ENCODE assay signal across 13 cellular contexts in genomic region chr19:41545547-41545946, GRCh38. TPM values are rescaled to one million over a fixed set of nuclear protein-coding genes. Genes with fewer than 3 reads are reported as not detected.
DNase-seq lines count a peak whose midpoint lies in the region; ATAC-seq, FAIRE-seq and TF ChIP-seq lines count a peak whose summit lies in the region.
"Had no signal": no experiment of that assay in that cellular context is flagged by ENCODE, and none has a peak within 500 bp of the region (broad histone marks: within the 10 kb centered on the region; RNA-seq: fewer than 3 reads in every experiment).

No MANE protein-coding gene starts in this region.

- no TSS peak for BruUV-seq in endothelial cell of umbilical vein (replicated peaks; lab: Mats Ljungman, UMichigan)

- POLR2A ChIA-PET in endothelial cell of umbilical vein (lab: Charles Lee) = no interaction called here

- H3K27me3 ChIP-seq in heart left ventricle (peaks cover 0 to 23% (median 0%) of the 10 kb centered on the region in 9 donors), SU-DHL-6 (ENCODE audit: low read length) (no peaks in the 10 kb centered on the region), endothelial cell of umbilical vein (ENCODE audit: control insufficient read depth in 2 of 2, insufficient read depth in 2 of 2, low read length in 2 of 2) (no peaks in the 10 kb centered on the region), upper lobe of left lung (no peaks in the 10 kb centered on the region), psoas muscle (ENCODE audit: insufficient read depth in 3 of 3, low read length in 2 of 3) (peaks cover 0 to 9% (median 0%) of the 10 kb centered on the region in 3 donors)
- H3K27me3 ChIP-seq: cardiac muscle cell had no signal

- intact Hi-C loops in Right ventricle myocardium superior (cut with DNase I) (no loop called here), heart left ventricle (cut with DNase I) (loop anchor here in 2 of 10 donors (10.0 kb wide), 2 partner anchors 101 to 221 kb away; partner anchors contain the start of gene ERICH4 (in 1 of the 2)), endothelial cell of umbilical vein (cut with micrococcal nuclease) (loop anchor here (5.0 kb wide), 1 partner anchor 193 kb away; the partner anchor contains the start of gene TGFB1), psoas muscle (cut with DNase I) (no loop called here)

- H2AFZ ChIP-seq in SU-DHL-6 (ENCODE audit: low read depth, low read length, severe bottlenecking) (peak overlapping the region; percentile 85), endothelial cell of umbilical vein (ENCODE audit: low read depth, low read length) (peak overlapping the region; percentile 58)
- H2AFZ ChIP-seq: GM23248 had no signal

- CTCF ChIA-PET in endothelial cell of umbilical vein (lab: Charles Lee) = interaction anchor here (1.2 to 1.8 kb wide), 4 partner anchors 11 to 97 kb away, joined by 5 to 8 read pairs (median 6); no protein-coding TSS in a partner anchor

- 46 to 58% (median 52%) methylated on average over 6 of the region's 6 CpGs for WGBS in heart left ventricle, 4 donors
- 24 to 29% methylated on average over 6 of the region's 6 CpGs for WGBS in upper lobe of left lung, 2 donors
- 37 to 51% (median 39%) methylated on average over 6 of the region's 6 CpGs for WGBS in psoas muscle, 3 donors

- TF ChIP-seq CTCF in heart left ventricle (IDR thresholded peaks at IDR 0.05) (no peak), SU-DHL-6 (IDR thresholded peaks at IDR 0.05; ENCODE audit: insufficient read depth, low read length, poor library complexity, severe bottlenecking) (no peak), endothelial cell of umbilical vein (IDR thresholded peaks at IDR 0.05; ENCODE audit: extremely low read depth in 1 of 2, insufficient read depth in 1 of 2, low read depth in 1 of 2, low read length in 2 of 2) (no peak), upper lobe of left lung (IDR thresholded peaks at IDR 0.05) (no peak), psoas muscle (IDR thresholded peaks at IDR 0.05) (no peak)

- H3K9me2 ChIP-seq in SU-DHL-6 (replicated peaks; ENCODE audit: insufficient read depth, low read length) = no peaks in the 10 kb centered on the region

- H3K9ac ChIP-seq in SU-DHL-6 (ENCODE audit: low read length) (no peak overlapping the region), endothelial cell of umbilical vein (replicated peaks; ENCODE audit: extremely low read depth, insufficient read depth, low read length) (no peak overlapping the region)
- H3K9ac ChIP-seq: GM23248 had no signal

- DNase-seq in Right ventricle myocardium superior (no peak), heart left ventricle (no peak), endothelial cell of umbilical vein (ENCODE audit: low read depth, low spot score) (no peak), upper lobe of left lung (no peak), NCI-H2171 (lab: John Stamatoyannopoulos, UW) (no peak), psoas muscle (no peak)
- DNase-seq: GM23248, mammary epithelial cell, OCI-M1 had no signal

- no peak for TF ChIP-seq POLR2A in heart left ventricle (IDR thresholded peaks at IDR 0.05)
- no peak for TF ChIP-seq POLR2A in endothelial cell of umbilical vein (IDR thresholded peaks at IDR 0.05; ENCODE audit: low read depth, low read length)
- no peak for TF ChIP-seq POLR2A in upper lobe of left lung (IDR thresholded peaks at IDR 0.05)

- FAIRE-seq in endothelial cell of umbilical vein (lab: Jason Lieb, UNC) = no peak

- dilution Hi-C loops in endothelial cell of umbilical vein (cut with MboI; ENCODE audit: extremely low pct_ligation_motif_present, low sequenced_read_pairs) = no loop called here

- no peaks in the 10 kb centered on the region for H3K9me1 ChIP-seq in endothelial cell of umbilical vein (replicated peaks; ENCODE audit: control insufficient read depth, extremely low read depth, insufficient read depth, low read length)

- H3K4me2 ChIP-seq in SU-DHL-6 (ENCODE audit: low read depth, low read length, poor library complexity, severe bottlenecking) = peak overlapping the region; percentile 23
- H3K4me2 ChIP-seq in endothelial cell of umbilical vein (ENCODE audit: insufficient read depth, low read length) = no peak overlapping the region

- H3K79me2 ChIP-seq in SU-DHL-6 (ENCODE audit: insufficient read depth, low read length) (peaks cover 12% of the 10 kb centered on the region; the same call in 1 of the 2 replicates), endothelial cell of umbilical vein (ENCODE audit: control insufficient read depth, insufficient read depth, low read length) (no peaks in the 10 kb centered on the region)

- H3F3A ChIP-seq in SU-DHL-6 (ENCODE audit: insufficient read depth) = peaks cover 19% of the 10 kb centered on the region

- H3K36me3 ChIP-seq in heart left ventricle (no peaks in the 10 kb centered on the region), SU-DHL-6 (ENCODE audit: low read length) (no peaks in the 10 kb centered on the region), endothelial cell of umbilical vein (ENCODE audit: control insufficient read depth in 2 of 2, extremely low read depth in 1 of 2, insufficient read depth in 2 of 2, low read length in 2 of 2) (no peaks in the 10 kb centered on the region), upper lobe of left lung (no peaks in the 10 kb centered on the region), psoas muscle (ENCODE audit: insufficient read depth in 1 of 2, low read depth in 1 of 2) (no peaks in the 10 kb centered on the region)
- H3K36me3 ChIP-seq: cardiac muscle cell, gastroesophageal sphincter had no signal

- H4K20me1 ChIP-seq in SU-DHL-6 (ENCODE audit: low read depth, low read length) (no peaks in the 10 kb centered on the region), endothelial cell of umbilical vein (replicated peaks; ENCODE audit: control insufficient read depth, extremely low read depth, insufficient read depth, low read length) (no peaks in the 10 kb centered on the region)

- no peak for TF ChIP-seq EP300 in upper lobe of left lung (IDR thresholded peaks at IDR 0.05)

- peaks cover 0 to 65% (median 7%) of the 10 kb centered on the region in 12 donors for H3K4me1 ChIP-seq in heart left ventricle
- H3K4me1 ChIP-seq in endothelial cell of umbilical vein (ENCODE audit: control insufficient read depth, extremely low read depth, insufficient read depth, low read length) = peaks cover 38% of the 10 kb centered on the region
- peaks cover 20 to 34% (median 28%) of the 10 kb centered on the region in 4 donors for H3K4me1 ChIP-seq in upper lobe of left lung
- H3K4me1 ChIP-seq in psoas muscle = no peaks in the 10 kb centered on the region
- H3K4me1 ChIP-seq: gastroesophageal sphincter had no signal

- H3K27ac ChIP-seq in heart left ventricle (peak overlapping the region in 2 of 12 donors; percentile 50 to 84), SU-DHL-6 (ENCODE audit: low read depth, low read length) (no peak overlapping the region), endothelial cell of umbilical vein (ENCODE audit: insufficient read depth, low read depth, low read length) (no peak overlapping the region), upper lobe of left lung (peak overlapping the region; percentile 42 to 78 (median 77)), psoas muscle (no peak overlapping the region)
- H3K27ac ChIP-seq: cardiac muscle cell, GM23248 had no signal

- H3K9me3 ChIP-seq in heart left ventricle (no peaks in the 10 kb centered on the region), SU-DHL-6 (ENCODE audit: insufficient read depth, low read length) (no peaks in the 10 kb centered on the region), endothelial cell of umbilical vein (replicated peaks; ENCODE audit: control insufficient read depth, insufficient read depth, low read length) (no peaks in the 10 kb centered on the region), upper lobe of left lung (no peaks in the 10 kb centered on the region), psoas muscle (no peaks in the 10 kb centered on the region)
- H3K9me3 ChIP-seq: gastroesophageal sphincter had no signal

- ATAC-seq in Right ventricle myocardium superior (ENCODE audit: poor library complexity) (peak; percentile 57), heart left ventricle (no peak), upper lobe of left lung (ENCODE audit: low FRiP score in 2 of 2) (peak in 1 of 2 donors; percentile 64), GM19395 (IDR thresholded peaks at IDR 0.05; ENCODE audit: unreplicated experiment) (no peak), psoas muscle (no peak)
- ATAC-seq: gastroesophageal sphincter had no signal

- H3K4me3 ChIP-seq in heart left ventricle (peak overlapping the region in 1 of 12 donors; percentile 32), SU-DHL-6 (ENCODE audit: insufficient read depth, low read length, poor library complexity, severe bottlenecking) (no peak overlapping the region), endothelial cell of umbilical vein (replicated peaks in 1 of 3; ENCODE audit: insufficient read depth in 1 of 3, low read depth in 1 of 3, low read length in 3 of 3) (no peak overlapping the region), upper lobe of left lung (peak overlapping the region in 2 of 4 donors; percentile 4 to 15), psoas muscle (no peak overlapping the region)
- H3K4me3 ChIP-seq: cardiac muscle cell, gastroesophageal sphincter, GM23248 had no signal

TF ChIP-seq in endothelial cell of umbilical vein, 7 proteins besides CTCF, POLR2A, EP300 and RAD21 (continues in another document):
- TF ChIP-seq GATA2 (IDR thresholded peaks at IDR 0.05; ENCODE audit: insufficient read depth, insufficient read length, low read depth, low read length) = no peak
- no peak for TF ChIP-seq MYC (IDR thresholded peaks at IDR 0.05; ENCODE audit: low read depth, low read length)
- no peak for TF ChIP-seq JUN (IDR thresholded peaks at IDR 0.05; ENCODE audit: borderline replicate concordance, insufficient read depth, insufficient read length, low read depth)
- TF ChIP-seq FOS (IDR thresholded peaks at IDR 0.05; ENCODE audit: borderline replicate concordance, insufficient read depth, low read length) = no peak
- no peak for TF ChIP-seq EZH2 (IDR thresholded peaks at IDR 0.05; ENCODE audit: borderline replicate concordance, low read depth, low read length, severe bottlenecking)

RNA-seq across cellular contexts. Expression of gene CEACAM21, which starts 30.4 kb away (rescaled TPM):
- total RNA-seq in Right ventricle myocardium superior (0.86 TPM), heart left ventricle (1 to 10 TPM in 2 of 9 donors, under 1 TPM in 6, not detected in 1; 0.27 to 5.7 (median 0.66) TPM), endothelial cell of umbilical vein (1.7 and 2.7 TPM in 2 replicates), upper lobe of left lung (10 to 100 TPM in 4 of 6 donors, 1 to 10 TPM in 2; 2.3 to 22.4 (median 16.3) TPM), psoas muscle (under 1 TPM in 2 of 4 donors, not detected in 2; 0.21 to 0.28 TPM)
- polyA plus RNA-seq in heart left ventricle (under 1 TPM in 1 of 2 donors, not detected in 1; 0.50 TPM), endothelial cell of umbilical vein (0.81 and 1.3 TPM in 2 replicates), psoas muscle (under 1 TPM; 0.05 to 0.48 (median 0.20) TPM)
- polyA plus RNA-seq in endothelial cell of umbilical vein (2011; cell fraction: cytosol; rRNA removed) = 1.1 and 1.4 TPM in 2 replicates
- 2.5 and 3.1 TPM in 2 replicates for polyA plus RNA-seq in endothelial cell of umbilical vein (2011; cell fraction: nucleus; rRNA removed)
- polyA plus RNA-seq in endothelial cell of umbilical vein (2012) = 2.5 TPM in 2 replicates
- 1.0 and 2.7 TPM in 2 replicates for polyA minus RNA-seq in endothelial cell of umbilical vein
- polyA minus RNA-seq in endothelial cell of umbilical vein (2011; cell fraction: cytosol; rRNA and poly(A)+ RNA removed) = not detected
- polyA minus RNA-seq in endothelial cell of umbilical vein (2011; cell fraction: nucleus; rRNA and poly(A)+ RNA removed) = 0.38 and 1.5 TPM in 2 replicates
- total RNA-seq: GM23248, mammary epithelial cell had no signal
- polyA plus RNA-seq: GM23248, mammary epithelial cell had no signal

Comparison
In these comparisons a context has a peak if more than half of its experiments do, and no peak if none do; other contexts are left out.
1. H3K27ac ChIP-seq: peak in upper lobe of left lung (4 of 4); none in SU-DHL-6 (single experiment), endothelial cell of umbilical vein (single experiment) and psoas muscle (single experiment).